19 cellular contexts compared by ENCODE assay signal in the genomic region with DNA sequence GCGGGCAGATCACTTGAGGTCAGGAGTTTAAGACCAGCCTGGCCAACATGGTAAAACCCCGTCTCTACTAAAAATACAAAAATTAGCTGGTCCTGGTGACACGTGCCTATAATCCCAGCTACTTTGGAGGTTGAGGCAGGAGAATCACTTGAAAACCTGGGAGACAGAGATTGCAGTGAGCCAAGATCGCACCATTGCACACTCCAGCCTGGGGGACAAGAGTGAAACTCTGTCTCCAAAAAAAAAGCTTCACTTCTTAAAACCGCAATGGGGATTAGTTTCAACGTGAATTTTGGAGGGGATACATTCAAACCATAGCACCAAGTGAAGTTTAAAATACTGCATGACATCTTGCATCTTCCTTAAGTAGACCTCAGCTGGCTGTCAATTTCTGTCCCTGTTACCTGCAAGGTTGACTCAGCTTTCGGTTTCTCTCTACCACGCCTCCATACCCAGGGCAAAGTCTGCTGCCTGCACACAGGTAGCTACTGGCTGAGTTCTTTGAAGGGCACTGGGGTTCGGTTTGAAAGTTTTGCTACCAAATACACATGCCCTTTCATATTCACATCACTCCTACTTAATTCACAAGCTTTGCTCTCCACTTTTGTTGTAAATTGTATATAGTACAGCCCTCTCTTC.
DNase-seq lines count a peak whose midpoint lies in the region; ATAC-seq, FAIRE-seq and TF ChIP-seq lines count a peak whose summit lies in the region.
"Had no signal": no experiment of that assay in that cellular context is flagged by ENCODE, and none has a peak within 500 bp of the region (broad histone marks: within the 10 kb centered on the region; RNA-seq: fewer than 3 reads in every experiment).

No MANE protein-coding gene starts in this region.

- no peaks in the 10 kb centered on the region for H3K9me3 Mint-ChIP-seq in activated T-cell treated with anti-CD3 and anti-CD28 coated beads, Interleukin-2, amount 50 U/mL, for 72 hours
- no peaks in the 10 kb centered on the region for H3K9me3 Mint-ChIP-seq in activated T-cell treated with anti-CD3 and anti-CD28 coated beads, Interleukin-2, amount 50 U/mL, for 24 hours
- H3K9me3 Mint-ChIP-seq: activated T-cell treated with anti-CD3 and anti-CD28 coated beads, Interleukin-2, amount 50 U/mL, for 4 hours; CD4-positive, CD25-positive, alpha-beta regulatory T cell; IgD-negative memory B cell; stimulated activated effector memory CD8-positive, alpha-beta T cell treated with anti-CD3 and anti-CD28 coated beads, Interleukin-12 subunit alpha, Interleukin-12 subunit beta, amount 100 ng/mL, for 72 hours had no signal

- H3K4me3 ChIP-seq in kidney (ENCODE audit: low read length in 2 of 2), result no peak overlapping the region
- no peak overlapping the region for H3K4me3 ChIP-seq in stomach
- H3K4me3 ChIP-seq: upper lobe of right lung had no signal

- peaks cover 12% of the 10 kb centered on the region for H3K4me1 Mint-ChIP-seq in activated T-cell treated with anti-CD3 and anti-CD28 coated beads, Interleukin-2, amount 50 U/mL, for 72 hours (ENCODE audit: low read depth)
- H3K4me1 Mint-ChIP-seq in activated T-cell treated with anti-CD3 and anti-CD28 coated beads, Interleukin-2, amount 50 U/mL, for 24 hours (ENCODE audit: low read depth), result peaks cover 12% of the 10 kb centered on the region
- H3K4me1 Mint-ChIP-seq: IgD-negative memory B cell had no signal

- H3K9me3 ChIP-seq in kidney (ENCODE audit: control insufficient read depth in 1 of 2, low read length in 2 of 2) (no peaks in the 10 kb centered on the region), stomach (no peaks in the 10 kb centered on the region)
- H3K9me3 ChIP-seq: neutrophil, upper lobe of right lung had no signal

- TF ChIP-seq EP300 in stomach (IDR thresholded peaks at IDR 0.05), result no peak

- peak overlapping the region; percentile 27 to 42 for H3K27ac ChIP-seq in kidney (ENCODE audit: low read depth in 2 of 2, low read length in 2 of 2)
- H3K27ac ChIP-seq in stomach, result peak overlapping the region; percentile 62 to 81 (median 63)
- H3K27ac ChIP-seq: neutrophil, upper lobe of right lung had no signal

- no peak for TF ChIP-seq CTCF in kidney (IDR thresholded peaks at IDR 0.05; ENCODE audit: borderline replicate concordance, extremely low read depth, insufficient read depth)
- no peak for TF ChIP-seq CTCF in stomach (IDR thresholded peaks at IDR 0.05)

- intact Hi-C loops in kidney (cut with DNase I), result no loop called here
- intact Hi-C loops in stomach (cut with DNase I; ENCODE audit: low total_unique reads), result no loop called here

- no peak overlapping the region for H3K27ac Mint-ChIP-seq in activated T-cell treated with anti-CD3 and anti-CD28 coated beads, Interleukin-2, amount 50 U/mL, for 72 hours
- no peak overlapping the region for H3K27ac Mint-ChIP-seq in activated T-cell treated with anti-CD3 and anti-CD28 coated beads, Interleukin-2, amount 50 U/mL, for 24 hours
- H3K27ac Mint-ChIP-seq: IgD-negative memory B cell; stimulated activated effector memory CD8-positive, alpha-beta T cell treated with anti-CD3 and anti-CD28 coated beads, Interleukin-12 subunit alpha, Interleukin-12 subunit beta, amount 100 ng/mL, for 72 hours had no signal

- peak in 1 of 2 donors; percentile 4 for DNase-seq in activated T-cell treated with anti-CD3 and anti-CD28 coated beads, Interleukin-2, amount 50 U/mL, for 72 hours
- DNase-seq in activated T-cell treated with anti-CD3 and anti-CD28 coated beads, Interleukin-2, amount 50 U/mL, for 24 hours, result no peak
- DNase-seq in SW480 (ENCODE audit: low spot score), result peak; percentile 43
- no peak for DNase-seq in kidney
- DNase-seq in stomach, result peak; percentile 68
- DNase-seq in NCI-H748 (lab: John Stamatoyannopoulos, UW; ENCODE audit: unreplicated experiment), result no peak
- DNase-seq in H54 (ENCODE audit: insufficient read length, low spot score), result no peak
- DNase-seq: activated CD4-positive, alpha-beta T cell treated with anti-CD3 and anti-CD28 coated beads for 1 hour; activated T-cell treated with anti-CD3 and anti-CD28 coated beads, Interleukin-2, amount 50 U/mL, for 4 hours; DND-41; foreskin melanocyte; GOT3; NCI-H1092 treated with DMSO at 0.1 percent for 48 hours; upper lobe of right lung had no signal

- no peak overlapping the region for H3K4me3 Mint-ChIP-seq in activated T-cell treated with anti-CD3 and anti-CD28 coated beads, Interleukin-2, amount 50 U/mL, for 72 hours
- H3K4me3 Mint-ChIP-seq in activated T-cell treated with anti-CD3 and anti-CD28 coated beads, Interleukin-2, amount 50 U/mL, for 24 hours, result no peak overlapping the region
- H3K4me3 Mint-ChIP-seq: activated T-cell treated with anti-CD3 and anti-CD28 coated beads, Interleukin-2, amount 50 U/mL, for 4 hours; CD4-positive, CD25-positive, alpha-beta regulatory T cell; IgD-negative memory B cell; stimulated activated effector memory CD8-positive, alpha-beta T cell treated with anti-CD3 and anti-CD28 coated beads, Interleukin-12 subunit alpha, Interleukin-12 subunit beta, amount 100 ng/mL, for 72 hours had no signal

- 43 to 65% (median 56%) methylated on average over 9 of the region's 9 CpGs for WGBS in stomach, 5 donors

- no peak overlapping the region for H3K9ac ChIP-seq in kidney (ENCODE audit: low read length in 2 of 2)

- H3K27me3 Mint-ChIP-seq in activated T-cell treated with anti-CD3 and anti-CD28 coated beads, Interleukin-2, amount 50 U/mL, for 72 hours (ENCODE audit: low read depth), result no peaks in the 10 kb centered on the region
- no peaks in the 10 kb centered on the region for H3K27me3 Mint-ChIP-seq in activated T-cell treated with anti-CD3 and anti-CD28 coated beads, Interleukin-2, amount 50 U/mL, for 24 hours
- H3K27me3 Mint-ChIP-seq: CD4-positive, CD25-positive, alpha-beta regulatory T cell; IgD-negative memory B cell had no signal

- H3K36me3 ChIP-seq in kidney (ENCODE audit: control insufficient read depth in 1 of 2, insufficient read depth in 2 of 2, low read length in 2 of 2) (no peaks in the 10 kb centered on the region), stomach (no peaks in the 10 kb centered on the region)
- H3K36me3 ChIP-seq: neutrophil, upper lobe of right lung had no signal

- no peaks in the 10 kb centered on the region for H3K36me3 Mint-ChIP-seq in activated T-cell treated with anti-CD3 and anti-CD28 coated beads, Interleukin-2, amount 50 U/mL, for 72 hours (ENCODE audit: insufficient read depth in 2 of 2)
- H3K36me3 Mint-ChIP-seq in activated T-cell treated with anti-CD3 and anti-CD28 coated beads, Interleukin-2, amount 50 U/mL, for 24 hours (ENCODE audit: low read depth), result no peaks in the 10 kb centered on the region
- H3K36me3 Mint-ChIP-seq: CD4-positive, CD25-positive, alpha-beta regulatory T cell; IgD-negative memory B cell; stimulated activated effector memory CD8-positive, alpha-beta T cell treated with anti-CD3 and anti-CD28 coated beads, Interleukin-12 subunit alpha, Interleukin-12 subunit beta, amount 100 ng/mL, for 72 hours had no signal

- no peaks in the 10 kb centered on the region for H3K27me3 ChIP-seq in stomach
- H3K27me3 ChIP-seq: neutrophil, upper lobe of right lung had no signal

- FAIRE-seq in kidney (lab: Jason Lieb, UNC) (no peak), H54 (lab: Jason Lieb, UNC) (no peak)

- TF ChIP-seq POLR2A in stomach (IDR thresholded peaks at IDR 0.05) (no peak), H54 (IDR thresholded peaks at IDR 0.05; ENCODE audit: low read depth, low read length) (no peak)

- peak; percentile 52 to 60 for ATAC-seq in activated T-cell treated with anti-CD3 and anti-CD28 coated beads, Interleukin-2, amount 50 U/mL, for 72 hours (replicated peaks in 1 of 2)
- no peak for ATAC-seq in HG02610 (IDR thresholded peaks at IDR 0.05; ENCODE audit: unreplicated experiment)
- ATAC-seq: activated T-cell treated with anti-CD3 and anti-CD28 coated beads, Interleukin-2, amount 50 U/mL, for 4 hours; stimulated activated effector memory CD8-positive, alpha-beta T cell treated with anti-CD3 and anti-CD28 coated beads, Interleukin-12 subunit alpha, Interleukin-12 subunit beta, amount 100 ng/mL, for 72 hours; upper lobe of right lung had no signal

- H3K4me1 ChIP-seq in kidney (ENCODE audit: control insufficient read depth in 1 of 2, insufficient read depth in 1 of 2, low read depth in 1 of 2, low read length in 2 of 2) (peaks cover 9 to 29% of the 10 kb centered on the region in 2 donors), stomach (peaks cover 13 to 50% (median 33%) of the 10 kb centered on the region in 4 donors)
- H3K4me1 ChIP-seq: upper lobe of right lung had no signal

Comparison
In these comparisons a context has a peak if more than half of its experiments do, and no peak if none do; other contexts are left out.
1. DNase-seq: peak in SW480 (single experiment) and stomach (single experiment); none in activated T-cell treated with anti-CD3 and anti-CD28 coated beads, Interleukin-2, amount 50 U/mL, for 24 hours (single experiment), kidney (single experiment), NCI-H748 (single experiment) and H54 (single experiment).